In genomic region chrX:148601034-148601433, GRCh38 we compare ENCODE assay signal across 18 cellular contexts.
A peak's percentile ranks its signal among the peaks of the same experiment; 100 is the strongest.
DNase-seq lines count a peak whose midpoint lies in the region; ATAC-seq and TF ChIP-seq lines count a peak whose summit lies in the region.
"Had no signal": no experiment of that assay in that cellular context is flagged by ENCODE, and none has a peak within 500 bp of the region (broad histone marks: within the 10 kb centered on the region; RNA-seq: fewer than 3 reads in every experiment).

No MANE protein-coding gene starts in this region.

- peaks cover 1 to 13% of the 10 kb centered on the region in 2 donors for H3K4me1 Mint-ChIP-seq in stimulated activated naive B cell treated with anti-CD40 and anti-IgM and Interleukin-4, amounts not matched to agents 10 μg/mL and 1 μg/mL and 100 μg/mL, for 72 hours

- peaks cover 0 to 8% of the 10 kb centered on the region in 2 donors for H3K27me3 Mint-ChIP-seq in stimulated activated naive B cell treated with anti-CD40 and anti-IgM and Interleukin-4, amounts not matched to agents 10 μg/mL and 1 μg/mL and 100 μg/mL, for 72 hours

- H3K36me3 Mint-ChIP-seq in stimulated activated naive B cell treated with anti-CD40 and anti-IgM and Interleukin-4, amounts not matched to agents 10 μg/mL and 1 μg/mL and 100 μg/mL, for 72 hours: no peaks in the 10 kb centered on the region

- in situ Hi-C loops in astrocyte of the cerebellum (cut with HindIII; ENCODE audit: low sequenced_read_pairs): no loop called here

- no peak for TF ChIP-seq EP300 in sigmoid colon (IDR thresholded peaks at IDR 0.05)

- no peak for TF ChIP-seq CTCF in astrocyte of the cerebellum (IDR thresholded peaks at IDR 0.05; ENCODE audit: low read depth, low read length, missing control alignments)
- no peak for TF ChIP-seq CTCF in sigmoid colon (IDR thresholded peaks at IDR 0.05)
- no peak for TF ChIP-seq CTCF in colonic mucosa (IDR thresholded peaks at IDR 0.05)

- DNase-seq in GM04504 (ENCODE audit: low read depth): peak; percentile 6
- peak; percentile 56 for DNase-seq in NCI-H82 (lab: John Stamatoyannopoulos, UW)
- peak; percentile 13 for DNase-seq in astrocyte of the cerebellum (ENCODE audit: low read depth)
- peak; percentile 29 for DNase-seq in foreskin melanocyte
- no peak for DNase-seq in sigmoid colon
- no peak for DNase-seq in colonic mucosa
- no peak for DNase-seq in stimulated activated naive B cell treated with anti-CD40 and anti-IgM and Interleukin-4, amounts not matched to agents 10 μg/mL and 1 μg/mL and 100 μg/mL, for 72 hours
- DNase-seq: activated CD8-positive, alpha-beta memory T cell treated with anti-CD3 and anti-CD28 coated beads for 24 hours; activated effector memory CD4-positive, alpha-beta T cell treated with anti-CD3 and anti-CD28 coated beads, Interleukin-2, amount 50 U/mL, for 16 hours; DMS153; H7; NCI-H1105; NCI-H2171; NK-92 treated with Interleukin-12 subunit alpha and Interleukin-12 subunit beta, amount 100 ng/mL, for 24 hours; stimulated activated naive CD4-positive, alpha-beta T cell had no signal

- no peak for TF ChIP-seq POLR2A in sigmoid colon (IDR thresholded peaks at IDR 0.05)

- intact Hi-C loops in sigmoid colon (cut with DNase I) (no loop called here), colonic mucosa (cut with DNase I) (no loop called here)

- H3K4me1 ChIP-seq in sigmoid colon: no peaks in the 10 kb centered on the region
- H3K4me1 ChIP-seq in colonic mucosa: no peaks in the 10 kb centered on the region
- H3K4me1 ChIP-seq: vagina had no signal

- H3K27ac ChIP-seq in sigmoid colon: no peak overlapping the region
- H3K27ac ChIP-seq in colonic mucosa: no peak overlapping the region
- H3K27ac ChIP-seq: neutrophil, vagina had no signal

- H3K36me3 ChIP-seq in sigmoid colon (no peaks in the 10 kb centered on the region), colonic mucosa (no peaks in the 10 kb centered on the region)
- H3K36me3 ChIP-seq: neutrophil, vagina had no signal

- H3K27me3 ChIP-seq in sigmoid colon (no peaks in the 10 kb centered on the region), colonic mucosa (no peaks in the 10 kb centered on the region)
- H3K27me3 ChIP-seq: neutrophil, vagina had no signal

- no peaks in the 10 kb centered on the region for H3K9me3 ChIP-seq in sigmoid colon
- no peaks in the 10 kb centered on the region for H3K9me3 ChIP-seq in colonic mucosa
- H3K9me3 ChIP-seq: neutrophil, vagina had no signal

- no peak overlapping the region for H3K9ac ChIP-seq in colonic mucosa (ENCODE audit: low read depth in 2 of 2, low read length in 2 of 2)

- H3K27ac Mint-ChIP-seq in stimulated activated naive B cell treated with anti-CD40 and anti-IgM and Interleukin-4, amounts not matched to agents 10 μg/mL and 1 μg/mL and 100 μg/mL, for 72 hours: no peak overlapping the region

- no peak for ATAC-seq in GM18867 (IDR thresholded peaks at IDR 0.05; ENCODE audit: unreplicated experiment)
- no peak for ATAC-seq in stimulated activated naive B cell treated with anti-CD40 and anti-IgM and Interleukin-4, amounts not matched to agents 10 μg/mL and 1 μg/mL and 100 μg/mL, for 72 hours (replicated peaks)

- H3K4me3 ChIP-seq in astrocyte of the cerebellum (ENCODE audit: low read depth, low read length) (no peak overlapping the region), sigmoid colon (no peak overlapping the region), colonic mucosa (no peak overlapping the region)
- H3K4me3 ChIP-seq: vagina had no signal

- H3K9me3 Mint-ChIP-seq in stimulated activated naive B cell treated with anti-CD40 and anti-IgM and Interleukin-4, amounts not matched to agents 10 μg/mL and 1 μg/mL and 100 μg/mL, for 72 hours: no peaks in the 10 kb centered on the region

- no peak overlapping the region for H3K4me3 Mint-ChIP-seq in stimulated activated naive B cell treated with anti-CD40 and anti-IgM and Interleukin-4, amounts not matched to agents 10 μg/mL and 1 μg/mL and 100 μg/mL, for 72 hours

- WGBS in sigmoid colon, 2 donors: 58 to 73% methylated on average over 4 of the region's 4 CpGs

Comparison
In these comparisons a context has a peak if more than half of its experiments do, and no peak if none do; other contexts are left out.
1. DNase-seq: peak in GM04504 (single experiment), NCI-H82 (single experiment), astrocyte of the cerebellum (single experiment) and foreskin melanocyte (single experiment); none in sigmoid colon (single experiment), colonic mucosa (single experiment) and stimulated activated naive B cell treated with anti-CD40 and anti-IgM and Interleukin-4, amounts not matched to agents 10 μg/mL and 1 μg/mL and 100 μg/mL, for 72 hours (single experiment).